21 cellular contexts compared by ENCODE assay signal in the genomic region with DNA sequence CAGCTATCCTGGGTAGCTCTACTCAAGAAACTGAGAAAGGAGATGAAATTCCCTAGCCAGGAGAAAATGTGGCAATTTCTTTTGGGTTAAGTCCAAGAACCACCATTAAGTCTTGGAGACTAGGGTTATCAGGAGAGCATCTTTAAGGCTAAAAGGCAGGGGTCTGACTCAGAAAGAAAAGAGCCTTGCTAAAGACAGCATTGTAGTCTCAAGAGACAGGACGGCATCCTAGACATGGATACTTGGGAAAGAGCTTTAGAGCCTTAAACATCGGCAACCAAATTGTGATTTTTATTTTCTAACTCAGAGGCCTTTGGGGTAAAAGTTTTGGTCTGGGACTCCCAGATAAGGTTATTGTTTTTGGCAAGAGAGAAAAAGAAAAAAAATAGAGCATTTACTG.
A peak's percentile ranks its signal among the peaks of the same experiment; 100 is the strongest.
DNase-seq lines count a peak whose midpoint lies in the region; ATAC-seq and TF ChIP-seq lines count a peak whose summit lies in the region.
"Had no signal": no experiment of that assay in that cellular context is flagged by ENCODE, and none has a peak within 500 bp of the region (broad histone marks: within the 10 kb centered on the region; RNA-seq: fewer than 3 reads in every experiment).

No MANE protein-coding gene starts in this region.

- TF ChIP-seq CTCF in fibroblast of pulmonary artery (IDR thresholded peaks at IDR 0.05; ENCODE audit: low read length, missing control alignments) = no peak

- peak overlapping the region; percentile 24 for H3K9ac ChIP-seq in adipocyte (ENCODE audit: low read length)
- H3K9ac ChIP-seq: BLaER1 treated with 17β-estradiol and CSF1 and Interleukin-3, amounts not matched to agents 10 nM and 100 nM had no signal

- H3K4me1 ChIP-seq in ACC112 (ENCODE audit: control insufficient read depth, insufficient read depth, low read length, unreplicated experiment) (peaks cover 42% of the 10 kb centered on the region), adipocyte (ENCODE audit: control insufficient read depth, insufficient read depth, low read length) (peaks cover 31% of the 10 kb centered on the region)
- H3K4me1 ChIP-seq in CD4-positive, alpha-beta memory T cell (ENCODE audit: insufficient read depth, low read length) = no peaks in the 10 kb centered on the region

- H3K4me1 Mint-ChIP-seq in activated T-helper 2 cell treated with anti-CD3 and anti-CD28 coated beads, Interferon-gamma antibody, Interleukin-2, Interleukin-4, amounts not matched to agents 10 μg/mL and 5 μg/mL and 100 μg/mL, durations not matched to agents 14 hours and 24 hours and 36 hours (ENCODE audit: low read depth) = peaks cover 23% of the 10 kb centered on the region
- H3K4me1 Mint-ChIP-seq in CD4-positive, alpha-beta memory T cell = peaks cover 0 to 4% (median under 1%) of the 10 kb centered on the region in 4 donors

- no peaks in the 10 kb centered on the region for H3K36me3 Mint-ChIP-seq in activated T-helper 2 cell treated with anti-CD3 and anti-CD28 coated beads, Interferon-gamma antibody, Interleukin-2, Interleukin-4, amounts not matched to agents 10 μg/mL and 5 μg/mL and 100 μg/mL, durations not matched to agents 14 hours and 24 hours and 36 hours (ENCODE audit: low read depth)
- H3K36me3 Mint-ChIP-seq in CD4-positive, alpha-beta memory T cell = peaks cover 0 to 3% of the 10 kb centered on the region in 2 donors
- H3K36me3 Mint-ChIP-seq: activated naive CD8-positive, alpha-beta T cell treated with anti-CD3 and anti-CD28 coated beads for 36 hours had no signal

- peak; percentile 31 for DNase-seq in adipocyte (ENCODE audit: low read depth)
- DNase-seq in fibroblast of pulmonary artery (ENCODE audit: low read depth) = peak; percentile 55
- no peak for DNase-seq in sciatic nerve (ENCODE audit: low spot score)
- DNase-seq in DMS114 treated with DMSO at 0.1 percent for 48 hours (lab: John Stamatoyannopoulos, UW; ENCODE audit: unreplicated experiment) = no peak
- no peak for DNase-seq in activated T-helper 2 cell treated with anti-CD3 and anti-CD28 coated beads, Interferon-gamma antibody, Interleukin-2, Interleukin-4, amounts not matched to agents 10 μg/mL and 5 μg/mL and 100 μg/mL, durations not matched to agents 14 hours and 24 hours and 36 hours (ENCODE audit: low spot score)
- no peak for DNase-seq in CD4-positive, alpha-beta memory T cell
- DNase-seq: ACHN; activated CD4-positive, alpha-beta T cell treated with anti-CD3 and anti-CD28 coated beads for 36 hours; activated naive CD8-positive, alpha-beta T cell treated with anti-CD3 and anti-CD28 coated beads for 36 hours; dorsolateral prefrontal cortex; mucosa of descending colon; NCI-H1436; NCI-H2171; NCI-H748 treated with DMSO at 0.1 percent for 48 hours; SHP77; stimulated activated CD4-positive, alpha-beta T cell treated with anti-CD3 and anti-CD28 coated beads, Interleukin-12 subunit alpha, Interleukin-12 subunit beta, amount 100 ng/mL, for 4 hours had no signal

- H3K4me3 Mint-ChIP-seq in activated T-helper 2 cell treated with anti-CD3 and anti-CD28 coated beads, Interferon-gamma antibody, Interleukin-2, Interleukin-4, amounts not matched to agents 10 μg/mL and 5 μg/mL and 100 μg/mL, durations not matched to agents 14 hours and 24 hours and 36 hours (ENCODE audit: low read depth) = no peak overlapping the region
- H3K4me3 Mint-ChIP-seq in CD4-positive, alpha-beta memory T cell = no peak overlapping the region
- H3K4me3 Mint-ChIP-seq: activated CD4-positive, alpha-beta T cell treated with anti-CD3 and anti-CD28 coated beads for 36 hours; activated naive CD8-positive, alpha-beta T cell treated with anti-CD3 and anti-CD28 coated beads for 36 hours; activated T-helper 1 cell treated with anti-CD3 and anti-CD28 coated beads, Interleukin-12 subunit alpha, Interleukin-12 subunit beta, Interleukin-2, Interleukin-4 antibody, amounts not matched to agents 30 ng/mL and 10 ng/mL and 1 ng/mL, durations not matched to agents 14 hours and 24 hours and 36 hours had no signal

- no peaks in the 10 kb centered on the region for H3K79me2 ChIP-seq in ACC112 (ENCODE audit: control insufficient read depth, insufficient read depth, low read length, unreplicated experiment)

- CTCF ChIA-PET in CD4-positive, alpha-beta memory T cell (lab: Charles Lee; ENCODE audit: partially characterized antibody) = no interaction called here

- H3K9me3 Mint-ChIP-seq in activated T-helper 2 cell treated with anti-CD3 and anti-CD28 coated beads, Interferon-gamma antibody, Interleukin-2, Interleukin-4, amounts not matched to agents 10 μg/mL and 5 μg/mL and 100 μg/mL, durations not matched to agents 14 hours and 24 hours and 36 hours = no peaks in the 10 kb centered on the region
- no peaks in the 10 kb centered on the region for H3K9me3 Mint-ChIP-seq in CD4-positive, alpha-beta memory T cell
- H3K9me3 Mint-ChIP-seq: activated naive CD8-positive, alpha-beta T cell treated with anti-CD3 and anti-CD28 coated beads for 36 hours; activated T-helper 1 cell treated with anti-CD3 and anti-CD28 coated beads, Interleukin-12 subunit alpha, Interleukin-12 subunit beta, Interleukin-2, Interleukin-4 antibody, amounts not matched to agents 30 ng/mL and 10 ng/mL and 1 ng/mL, durations not matched to agents 14 hours and 24 hours and 36 hours had no signal

- peak; percentile 42 for ATAC-seq in sciatic nerve
- no peak for ATAC-seq in GM19395 (IDR thresholded peaks at IDR 0.05; ENCODE audit: unreplicated experiment)
- ATAC-seq: activated CD4-positive, alpha-beta T cell treated with anti-CD3 and anti-CD28 coated beads for 36 hours; mucosa of descending colon had no signal

- H2AFZ ChIP-seq in ACC112 (ENCODE audit: low read length, unreplicated experiment) = peak overlapping the region; percentile 20

- no peaks in the 10 kb centered on the region for H3K36me3 ChIP-seq in ACC112 (ENCODE audit: insufficient read depth, low read length)
- H3K36me3 ChIP-seq in adipocyte (ENCODE audit: control insufficient read depth, insufficient read depth, low read length, severe bottlenecking) = no peaks in the 10 kb centered on the region
- H3K36me3 ChIP-seq in CD4-positive, alpha-beta memory T cell (ENCODE audit: insufficient read depth, low read length) = no peaks in the 10 kb centered on the region
- H3K36me3 ChIP-seq: BLaER1 treated with 17β-estradiol and CSF1 and Interleukin-3, amounts not matched to agents 10 nM and 100 nM had no signal

- H3K27ac ChIP-seq in ACC112 (ENCODE audit: low read depth, low read length) = peak overlapping the region; percentile 59
- H3K27ac ChIP-seq in CD4-positive, alpha-beta memory T cell (ENCODE audit: low read depth, low read length) = no peak overlapping the region
- H3K27ac ChIP-seq: BLaER1 treated with 17β-estradiol and CSF1 and Interleukin-3, amounts not matched to agents 10 nM and 100 nM; epithelial cell of prostate had no signal

- POLR2A ChIA-PET in CD4-positive, alpha-beta memory T cell (lab: Charles Lee; ENCODE audit: partially characterized antibody) = no interaction called here

- peak overlapping the region; percentile 21; the same call in 1 of the 2 replicates for H3K4me3 ChIP-seq in ACC112 (ENCODE audit: low read depth, low read length)
- H3K4me3 ChIP-seq in adipocyte (ENCODE audit: low read length) = peak overlapping the region; percentile 16
- H3K4me3 ChIP-seq in fibroblast of pulmonary artery (replicated peaks; ENCODE audit: low read depth, low read length) = no peak overlapping the region
- no peak overlapping the region for H3K4me3 ChIP-seq in CD4-positive, alpha-beta memory T cell (ENCODE audit: low read length in 2 of 2)
- H3K4me3 ChIP-seq: BLaER1 treated with 17β-estradiol and CSF1 and Interleukin-3, amounts not matched to agents 10 nM and 100 nM; dorsolateral prefrontal cortex; mucosa of descending colon had no signal

- H3K27me3 ChIP-seq in ACC112 (ENCODE audit: insufficient read depth, low read length) (no peaks in the 10 kb centered on the region), adipocyte (replicated peaks; ENCODE audit: control insufficient read depth, insufficient read depth, low read length) (no peaks in the 10 kb centered on the region)
- no peaks in the 10 kb centered on the region for H3K27me3 ChIP-seq in CD4-positive, alpha-beta memory T cell (ENCODE audit: insufficient read depth, low read length)
- H3K27me3 ChIP-seq: BLaER1 treated with 17β-estradiol and CSF1 and Interleukin-3, amounts not matched to agents 10 nM and 100 nM; dorsolateral prefrontal cortex had no signal

- intact Hi-C loops in sciatic nerve (cut with DNase I) = no loop called here
- intact Hi-C loops in activated T-helper 2 cell treated with anti-CD3 and anti-CD28 coated beads, Interferon-gamma antibody, Interleukin-2, Interleukin-4, amounts not matched to agents 10 μg/mL and 5 μg/mL and 100 μg/mL, durations not matched to agents 14 hours and 24 hours and 36 hours (cut with micrococcal nuclease) = no loop called here
- intact Hi-C loops in CD4-positive, alpha-beta memory T cell (cut with micrococcal nuclease) = no loop called here

- H3K27me3 Mint-ChIP-seq in activated T-helper 2 cell treated with anti-CD3 and anti-CD28 coated beads, Interferon-gamma antibody, Interleukin-2, Interleukin-4, amounts not matched to agents 10 μg/mL and 5 μg/mL and 100 μg/mL, durations not matched to agents 14 hours and 24 hours and 36 hours (ENCODE audit: low read depth) = peaks cover 22% of the 10 kb centered on the region
- H3K27me3 Mint-ChIP-seq in CD4-positive, alpha-beta memory T cell = peaks cover 0 to 4% of the 10 kb centered on the region in 2 donors

- H3K9me3 ChIP-seq in adipocyte (ENCODE audit: control insufficient read depth, low read length) = no peaks in the 10 kb centered on the region
- no peaks in the 10 kb centered on the region for H3K9me3 ChIP-seq in CD4-positive, alpha-beta memory T cell (ENCODE audit: control insufficient read depth in 1 of 2, low read length in 2 of 2)
- H3K9me3 ChIP-seq: BLaER1 treated with 17β-estradiol and CSF1 and Interleukin-3, amounts not matched to agents 10 nM and 100 nM; mucosa of descending colon had no signal

- no peak overlapping the region for H3K27ac Mint-ChIP-seq in activated T-helper 2 cell treated with anti-CD3 and anti-CD28 coated beads, Interferon-gamma antibody, Interleukin-2, Interleukin-4, amounts not matched to agents 10 μg/mL and 5 μg/mL and 100 μg/mL, durations not matched to agents 14 hours and 24 hours and 36 hours
- H3K27ac Mint-ChIP-seq in CD4-positive, alpha-beta memory T cell = no peak overlapping the region
- H3K27ac Mint-ChIP-seq: activated CD4-positive, alpha-beta T cell treated with anti-CD3 and anti-CD28 coated beads for 36 hours; activated naive CD8-positive, alpha-beta T cell treated with anti-CD3 and anti-CD28 coated beads for 36 hours; activated T-helper 1 cell treated with anti-CD3 and anti-CD28 coated beads, Interleukin-12 subunit alpha, Interleukin-12 subunit beta, Interleukin-2, Interleukin-4 antibody, amounts not matched to agents 30 ng/mL and 10 ng/mL and 1 ng/mL, durations not matched to agents 14 hours and 24 hours and 36 hours had no signal

Comparison
In these comparisons a context has a peak if more than half of its experiments do, and no peak if none do; other contexts are left out.
1. H3K4me3 ChIP-seq: peak in ACC112 (single experiment) and adipocyte (single experiment); none in fibroblast of pulmonary artery (single experiment) and CD4-positive, alpha-beta memory T cell (0 of 2).
2. DNase-seq: peak in adipocyte (single experiment) and fibroblast of pulmonary artery (single experiment); none in sciatic nerve (single experiment), DMS114 treated with DMSO at 0.1 percent for 48 hours (single experiment), activated T-helper 2 cell treated with anti-CD3 and anti-CD28 coated beads, Interferon-gamma antibody, Interleukin-2, Interleukin-4, amounts not matched to agents 10 μg/mL and 5 μg/mL and 100 μg/mL, durations not matched to agents 14 hours and 24 hours and 36 hours (single experiment) and CD4-positive, alpha-beta memory T cell (0 of 5).